21 cellular contexts compared by ENCODE assay signal in genomic region chr11:89669586-89669985, GRCh38. TPM values are rescaled to one million over a fixed set of nuclear protein-coding genes. Genes with fewer than 3 reads are reported as not detected.
"Had no signal": no experiment of that assay in that cellular context is flagged by ENCODE, and none has a peak within 500 bp of the region (broad histone marks: within the 10 kb centered on the region; RNA-seq: fewer than 3 reads in every experiment).

No MANE protein-coding gene starts in this region.

RNA-seq across cellular contexts. Expression of gene TRIM77, which starts 40.5 kb away (rescaled TPM):
- total RNA-seq: activated naive CD4-positive, alpha-beta T cell treated with anti-CD3 and anti-CD28 coated beads for 36 hours; activated naive CD4-positive, alpha-beta T cell treated with anti-CD3 and anti-CD28 coated beads, Interleukin-2, amount 50 U/mL, for 72 hours; activated naive CD8-positive, alpha-beta T cell treated with anti-CD3 and anti-CD28 coated beads for 36 hours; activated naive CD8-positive, alpha-beta T cell treated with anti-CD3 and anti-CD28 coated beads, Interleukin-2, amount 10 ng/mL, durations not matched to agents 7 days and 5 days; activated T-cell treated with anti-CD3 and anti-CD28 coated beads, Interleukin-2, amount 50 U/mL, for 4 hours; activated T-cell treated with anti-CD3 and anti-CD28 coated beads, Interleukin-2, amount 50 U/mL, for 72 hours; activated T-helper 1 cell treated with anti-CD3 and anti-CD28 coated beads, Interleukin-12 subunit alpha, Interleukin-12 subunit beta, Interleukin-2, Interleukin-4 antibody, amounts not matched to agents 30 ng/mL and 10 ng/mL and 1 ng/mL, durations not matched to agents 14 hours and 24 hours and 36 hours; activated T-helper 17 cell treated with anti-CD3 and anti-CD28 coated beads, Interleukin-2, amount 50 U/mL, for 72 hours; activated T-helper 2 cell treated with anti-CD3 and anti-CD28 coated beads, Interferon-gamma antibody, Interleukin-2, Interleukin-4, amounts not matched to agents 10 μg/mL and 5 μg/mL and 100 μg/mL, durations not matched to agents 14 hours and 24 hours and 36 hours; adrenal gland; aorta; ascending aorta; astrocyte; body of pancreas; breast epithelium; bronchial epithelial cell; cardiac muscle cell; cardiac septum; cerebellum; chondrocyte had no signal
- polyA plus RNA-seq: adipose tissue, adrenal gland, aorta, cardiac muscle cell had no signal
